In genomic region chr11:97280347-97280746, GRCh38 we compare ENCODE assay signal across 3 cellular contexts.
"Had no signal": no experiment of that assay in that cellular context is flagged by ENCODE, and none has a peak within 500 bp of the region (broad histone marks: within the 10 kb centered on the region; RNA-seq: fewer than 3 reads in every experiment).

No MANE protein-coding gene starts in this region.

- ATAC-seq: GM12878 had no signal

- DNase-seq: GDM1, GF-D8 had no signal

- H3K4me3 ChIP-seq: GM12878 had no signal
